Comparison of ENCODE assay signal across 12 cellular contexts in genomic region chr11:16987205-16987568, GRCh38. TPM values are rescaled to one million over a fixed set of nuclear protein-coding genes. Genes with fewer than 3 reads are reported as not detected.
DNase-seq lines count a peak whose midpoint lies in the region; ATAC-seq and TF ChIP-seq lines count a peak whose summit lies in the region.
"Had no signal": no experiment of that assay in that cellular context is flagged by ENCODE, and none has a peak within 500 bp of the region (broad histone marks: within the 10 kb centered on the region; RNA-seq: fewer than 3 reads in every experiment).

No MANE protein-coding gene starts in this region.

- 46 to 50% methylated on average over 4 to 6 of the region's 6 CpGs for WGBS in upper lobe of left lung, 2 donors

- H3K4me1 Mint-ChIP-seq in activated naive CD8-positive, alpha-beta T cell treated with anti-CD3 and anti-CD28 coated beads, Interleukin-2, amount 10 ng/mL, durations not matched to agents 7 days and 5 days: peaks cover 22% of the 10 kb centered on the region
- peaks cover 28% of the 10 kb centered on the region for H3K4me1 Mint-ChIP-seq in activated naive CD8-positive, alpha-beta T cell treated with anti-CD3 and anti-CD28 coated beads for 36 hours
- H3K4me1 Mint-ChIP-seq in mesothelial cell of epicardium: peaks cover 37% of the 10 kb centered on the region
- peaks cover 21 to 36% of the 10 kb centered on the region in 2 donors for H3K4me1 Mint-ChIP-seq in stimulated activated naive B cell treated with anti-CD40 and anti-IgM and Interleukin-4, amounts not matched to agents 10 μg/mL and 1 μg/mL and 100 μg/mL, for 72 hours

- H3K27me3 ChIP-seq in colonic mucosa (no peaks in the 10 kb centered on the region), upper lobe of left lung (no peaks in the 10 kb centered on the region)
- H3K27me3 ChIP-seq: cardiac muscle cell had no signal

- H3K27ac ChIP-seq in colonic mucosa (peak overlapping the region; percentile 80), upper lobe of left lung (peak overlapping the region; percentile 7 to 80 (median 63))
- H3K27ac ChIP-seq: cardiac muscle cell had no signal

- peak in 1 of 4 donors; percentile 31 for TF ChIP-seq POLR2A in upper lobe of left lung (IDR thresholded peaks at IDR 0.05)

- H3K4me1 ChIP-seq in colonic mucosa: peaks cover 17% of the 10 kb centered on the region
- H3K4me1 ChIP-seq in upper lobe of left lung: peaks cover 3 to 48% (median 16%) of the 10 kb centered on the region in 4 donors

- H3K9me3 Mint-ChIP-seq in activated naive CD8-positive, alpha-beta T cell treated with anti-CD3 and anti-CD28 coated beads, Interleukin-2, amount 10 ng/mL, durations not matched to agents 7 days and 5 days: no peaks in the 10 kb centered on the region
- H3K9me3 Mint-ChIP-seq in activated naive CD8-positive, alpha-beta T cell treated with anti-CD3 and anti-CD28 coated beads for 36 hours: no peaks in the 10 kb centered on the region
- no peaks in the 10 kb centered on the region for H3K9me3 Mint-ChIP-seq in mesothelial cell of epicardium
- H3K9me3 Mint-ChIP-seq in stimulated activated naive B cell treated with anti-CD40 and anti-IgM and Interleukin-4, amounts not matched to agents 10 μg/mL and 1 μg/mL and 100 μg/mL, for 72 hours: no peaks in the 10 kb centered on the region

- H3K4me3 Mint-ChIP-seq in activated naive CD8-positive, alpha-beta T cell treated with anti-CD3 and anti-CD28 coated beads, Interleukin-2, amount 10 ng/mL, durations not matched to agents 7 days and 5 days: peak overlapping the region; percentile 34
- no peak overlapping the region for H3K4me3 Mint-ChIP-seq in activated naive CD8-positive, alpha-beta T cell treated with anti-CD3 and anti-CD28 coated beads for 36 hours
- H3K4me3 Mint-ChIP-seq in mesothelial cell of epicardium: no peak overlapping the region
- no peak overlapping the region for H3K4me3 Mint-ChIP-seq in stimulated activated naive B cell treated with anti-CD40 and anti-IgM and Interleukin-4, amounts not matched to agents 10 μg/mL and 1 μg/mL and 100 μg/mL, for 72 hours

- no peaks in the 10 kb centered on the region for H3K36me3 Mint-ChIP-seq in activated naive CD8-positive, alpha-beta T cell treated with anti-CD3 and anti-CD28 coated beads, Interleukin-2, amount 10 ng/mL, durations not matched to agents 7 days and 5 days
- H3K36me3 Mint-ChIP-seq in activated naive CD8-positive, alpha-beta T cell treated with anti-CD3 and anti-CD28 coated beads for 36 hours: no peaks in the 10 kb centered on the region
- H3K36me3 Mint-ChIP-seq in mesothelial cell of epicardium: no peaks in the 10 kb centered on the region
- peaks cover 0 to 4% of the 10 kb centered on the region in 2 donors for H3K36me3 Mint-ChIP-seq in stimulated activated naive B cell treated with anti-CD40 and anti-IgM and Interleukin-4, amounts not matched to agents 10 μg/mL and 1 μg/mL and 100 μg/mL, for 72 hours

- H3K27ac Mint-ChIP-seq in activated naive CD8-positive, alpha-beta T cell treated with anti-CD3 and anti-CD28 coated beads, Interleukin-2, amount 10 ng/mL, durations not matched to agents 7 days and 5 days: peak overlapping the region; percentile 81
- no peak overlapping the region for H3K27ac Mint-ChIP-seq in activated naive CD8-positive, alpha-beta T cell treated with anti-CD3 and anti-CD28 coated beads for 36 hours
- H3K27ac Mint-ChIP-seq in mesothelial cell of epicardium: peak overlapping the region; percentile 64
- H3K27ac Mint-ChIP-seq in stimulated activated naive B cell treated with anti-CD40 and anti-IgM and Interleukin-4, amounts not matched to agents 10 μg/mL and 1 μg/mL and 100 μg/mL, for 72 hours: no peak overlapping the region

- H3K9ac ChIP-seq in colonic mucosa (ENCODE audit: low read depth in 2 of 2, low read length in 2 of 2): peak overlapping the region in 1 of 2 donors; percentile 29

- H3K4me3 ChIP-seq in colonic mucosa: no peak overlapping the region
- H3K4me3 ChIP-seq in upper lobe of left lung: peak overlapping the region in 1 of 4 donors; percentile 18
- H3K4me3 ChIP-seq: cardiac muscle cell had no signal

- no peaks in the 10 kb centered on the region for H3K27me3 Mint-ChIP-seq in activated naive CD8-positive, alpha-beta T cell treated with anti-CD3 and anti-CD28 coated beads, Interleukin-2, amount 10 ng/mL, durations not matched to agents 7 days and 5 days
- H3K27me3 Mint-ChIP-seq in activated naive CD8-positive, alpha-beta T cell treated with anti-CD3 and anti-CD28 coated beads for 36 hours: no peaks in the 10 kb centered on the region
- H3K27me3 Mint-ChIP-seq in mesothelial cell of epicardium (ENCODE audit: low read depth): no peaks in the 10 kb centered on the region
- H3K27me3 Mint-ChIP-seq in stimulated activated naive B cell treated with anti-CD40 and anti-IgM and Interleukin-4, amounts not matched to agents 10 μg/mL and 1 μg/mL and 100 μg/mL, for 72 hours: no peaks in the 10 kb centered on the region

- TF ChIP-seq CTCF in colonic mucosa (IDR thresholded peaks at IDR 0.05): no peak
- TF ChIP-seq CTCF in mesothelial cell of epicardium (IDR thresholded peaks at IDR 0.05; ENCODE audit: unreplicated experiment): no peak
- no peak for TF ChIP-seq CTCF in upper lobe of left lung (IDR thresholded peaks at IDR 0.05)

- DNase-seq in activated naive CD8-positive, alpha-beta T cell treated with anti-CD3 and anti-CD28 coated beads, Interleukin-2, amount 10 ng/mL, durations not matched to agents 7 days and 5 days: no peak
- DNase-seq in activated naive CD8-positive, alpha-beta T cell treated with anti-CD3 and anti-CD28 coated beads for 36 hours: no peak
- DNase-seq in colonic mucosa: peak; percentile 91
- no peak for DNase-seq in mesothelial cell of epicardium (ENCODE audit: low spot score in 2 of 2, unreplicated experiment in 2 of 2)
- DNase-seq in upper lobe of left lung: peak; percentile 26 to 72
- DNase-seq in HCEC 1CT: no peak
- no peak for DNase-seq in stimulated activated naive B cell treated with anti-CD40 and anti-IgM and Interleukin-4, amounts not matched to agents 10 μg/mL and 1 μg/mL and 100 μg/mL, for 72 hours
- DNase-seq: GDM1, midbrain, NCI-H1092 treated with DMSO at 0.1 percent for 48 hours had no signal

- intact Hi-C loops in colonic mucosa (cut with DNase I): no loop called here

- TF ChIP-seq EP300 in upper lobe of left lung (IDR thresholded peaks at IDR 0.05): no peak

- H3K36me3 ChIP-seq in colonic mucosa: no peaks in the 10 kb centered on the region
- H3K36me3 ChIP-seq in upper lobe of left lung: no peaks in the 10 kb centered on the region
- H3K36me3 ChIP-seq: cardiac muscle cell had no signal

- POLR2A ChIA-PET in activated naive CD8-positive, alpha-beta T cell treated with anti-CD3 and anti-CD28 coated beads, Interleukin-2, amount 10 ng/mL, durations not matched to agents 7 days and 5 days (lab: Charles Lee): interaction anchor here (1.1 kb wide), 1 partner anchor 90 kb away, joined by 5 read pairs; the partner anchor contains the start of gene RPS13

- H3K9me3 ChIP-seq in colonic mucosa (no peaks in the 10 kb centered on the region), upper lobe of left lung (no peaks in the 10 kb centered on the region)

- ATAC-seq in activated naive CD8-positive, alpha-beta T cell treated with anti-CD3 and anti-CD28 coated beads, Interleukin-2, amount 10 ng/mL, durations not matched to agents 7 days and 5 days (ENCODE audit: low read depth): no peak
- peak; percentile 27 to 65 for ATAC-seq in upper lobe of left lung (ENCODE audit: low FRiP score in 2 of 2)
- ATAC-seq in stimulated activated naive B cell treated with anti-CD40 and anti-IgM and Interleukin-4, amounts not matched to agents 10 μg/mL and 1 μg/mL and 100 μg/mL, for 72 hours (replicated peaks): no peak
- ATAC-seq in GM21723 (IDR thresholded peaks at IDR 0.05; ENCODE audit: unreplicated experiment): no peak

RNA-seq across cellular contexts. Expression of gene PLEKHA7, which starts 27.0 kb away (rescaled TPM):
- 1 to 10 TPM; 1.2 to 2.0 TPM for total RNA-seq in activated naive CD8-positive, alpha-beta T cell treated with anti-CD3 and anti-CD28 coated beads, Interleukin-2, amount 10 ng/mL, durations not matched to agents 7 days and 5 days
- 1 to 10 TPM; 5.1 to 5.6 TPM for total RNA-seq in activated naive CD8-positive, alpha-beta T cell treated with anti-CD3 and anti-CD28 coated beads for 36 hours
- total RNA-seq in colonic mucosa: 10 to 100 TPM; 55.6 to 65.9 TPM
- total RNA-seq in mesothelial cell of epicardium: 23.9 to 30.5 TPM (median 30.5 TPM) in 3 replicates
- total RNA-seq in upper lobe of left lung: 10 to 100 TPM; 27.5 to 87.0 (median 48.6) TPM

Comparison
In these comparisons a context has a peak if more than half of its experiments do, and no peak if none do; other contexts are left out.
1. H3K27ac Mint-ChIP-seq: peak in activated naive CD8-positive, alpha-beta T cell treated with anti-CD3 and anti-CD28 coated beads, Interleukin-2, amount 10 ng/mL, durations not matched to agents 7 days and 5 days (single experiment) and mesothelial cell of epicardium (single experiment); none in activated naive CD8-positive, alpha-beta T cell treated with anti-CD3 and anti-CD28 coated beads for 36 hours (single experiment) and stimulated activated naive B cell treated with anti-CD40 and anti-IgM and Interleukin-4, amounts not matched to agents 10 μg/mL and 1 μg/mL and 100 μg/mL, for 72 hours (single experiment).
2. ATAC-seq: peak in upper lobe of left lung (2 of 2); none in activated naive CD8-positive, alpha-beta T cell treated with anti-CD3 and anti-CD28 coated beads, Interleukin-2, amount 10 ng/mL, durations not matched to agents 7 days and 5 days (single experiment), stimulated activated naive B cell treated with anti-CD40 and anti-IgM and Interleukin-4, amounts not matched to agents 10 μg/mL and 1 μg/mL and 100 μg/mL, for 72 hours (0 of 2) and GM21723 (single experiment).
3. DNase-seq: peak in colonic mucosa (single experiment) and upper lobe of left lung (2 of 2); none in activated naive CD8-positive, alpha-beta T cell treated with anti-CD3 and anti-CD28 coated beads, Interleukin-2, amount 10 ng/mL, durations not matched to agents 7 days and 5 days (single experiment), activated naive CD8-positive, alpha-beta T cell treated with anti-CD3 and anti-CD28 coated beads for 36 hours (single experiment), mesothelial cell of epicardium (0 of 2), HCEC 1CT (single experiment) and stimulated activated naive B cell treated with anti-CD40 and anti-IgM and Interleukin-4, amounts not matched to agents 10 μg/mL and 1 μg/mL and 100 μg/mL, for 72 hours (single experiment).